In the genomic region with DNA sequence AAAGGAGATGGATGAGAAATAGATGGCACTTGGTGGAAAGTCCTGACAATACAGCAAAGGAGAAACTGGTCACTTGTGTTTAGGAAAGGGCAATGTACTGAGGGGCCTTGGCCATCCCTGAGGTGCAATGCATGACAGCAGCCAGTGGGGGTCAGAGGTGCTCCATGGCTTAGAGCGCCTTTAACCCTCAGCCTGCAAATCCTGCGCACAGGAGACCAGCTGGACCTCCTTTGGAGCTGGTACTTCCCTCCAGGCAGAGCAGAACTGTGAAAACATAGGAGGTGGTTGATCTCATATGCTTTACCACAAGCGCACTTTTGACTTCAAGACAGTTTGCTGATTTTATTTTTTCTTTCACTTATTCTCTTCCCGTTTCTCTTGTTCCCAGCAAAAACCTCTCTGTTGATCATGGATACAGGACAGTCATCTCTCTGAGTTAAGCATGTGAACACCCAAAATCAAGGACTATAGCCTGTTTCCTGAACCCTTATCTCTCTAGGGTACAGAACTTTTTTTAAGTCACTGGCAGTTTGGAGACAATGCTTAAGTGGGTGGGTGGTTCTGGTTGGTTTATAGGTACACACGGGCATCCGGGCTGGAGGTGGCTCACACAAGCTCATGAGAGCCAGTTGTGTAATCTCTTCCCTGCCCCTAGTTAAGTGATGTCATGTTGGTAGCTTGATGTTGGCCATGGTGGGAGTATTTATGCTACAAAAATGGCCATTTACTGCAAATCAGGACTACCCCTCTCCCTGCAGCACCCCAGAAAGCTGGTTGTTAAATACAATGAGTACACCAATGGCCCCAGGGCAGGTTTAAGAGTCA, we compare ENCODE assay signal across 8 cellular contexts. TPM values are rescaled to one million over a fixed set of nuclear protein-coding genes. Genes with fewer than 3 reads are reported as not detected.
A peak's percentile ranks its signal among the peaks of the same experiment; 100 is the strongest.
DNase-seq lines count a peak whose midpoint lies in the region; ATAC-seq and TF ChIP-seq lines count a peak whose summit lies in the region.

No MANE protein-coding gene starts in this region.

- no peaks in the 10 kb centered on the region for H3K36me3 Mint-ChIP-seq in T-helper 1 cell treated with Interleukin-12 subunit alpha and Interleukin-12 subunit beta and Interleukin-4 antibody, amounts not matched to agents 30 μg/mL and 1 μg/mL, for 36 hours (ENCODE audit: low read depth)

- peak overlapping the region; percentile 64 for H3K27ac Mint-ChIP-seq in T-helper 1 cell treated with Interleukin-12 subunit alpha and Interleukin-12 subunit beta and Interleukin-4 antibody, amounts not matched to agents 30 μg/mL and 1 μg/mL, for 36 hours

- H3K9me3 Mint-ChIP-seq in T-helper 1 cell treated with Interleukin-12 subunit alpha and Interleukin-12 subunit beta and Interleukin-4 antibody, amounts not matched to agents 30 μg/mL and 1 μg/mL, for 36 hours = no peaks in the 10 kb centered on the region

- intact Hi-C loops in left ventricle myocardium superior (cut with micrococcal nuclease) (loop anchor here (5.0 kb wide), 1 partner anchor 567 kb away; no protein-coding TSS in a partner anchor), sciatic nerve (cut with DNase I) (loop anchor here (2.0 to 5.0 kb wide), 2 partner anchors 568 to 957 kb away; no protein-coding TSS in a partner anchor)

- no peak overlapping the region for H3K4me3 ChIP-seq in GM12875 (ENCODE audit: low read depth, low read length)

- TF ChIP-seq CTCF in GM12875 (IDR thresholded peaks at IDR 0.05; ENCODE audit: borderline replicate concordance, insufficient read depth, low read depth, low read length) = peak; percentile 98

- peak; percentile 88 for ATAC-seq in HG02623 (IDR thresholded peaks at IDR 0.05; ENCODE audit: unreplicated experiment)
- ATAC-seq in left ventricle myocardium superior = peak; percentile 100
- peak; percentile 99 for ATAC-seq in sciatic nerve
- no peak for ATAC-seq in HG03520 (IDR thresholded peaks at IDR 0.05; ENCODE audit: unreplicated experiment)

- H3K4me3 Mint-ChIP-seq in T-helper 1 cell treated with Interleukin-12 subunit alpha and Interleukin-12 subunit beta and Interleukin-4 antibody, amounts not matched to agents 30 μg/mL and 1 μg/mL, for 36 hours = peak overlapping the region; percentile 29

- DNase-seq in NCI-H1105 (lab: John Stamatoyannopoulos, UW) = peak; percentile 10
- peak; percentile 94 for DNase-seq in amniotic epithelial cell (ENCODE audit: low read depth)
- peak; percentile 82 for DNase-seq in left ventricle myocardium superior
- peak; percentile 91 for DNase-seq in sciatic nerve (ENCODE audit: low spot score)

- H3K27me3 Mint-ChIP-seq in T-helper 1 cell treated with Interleukin-12 subunit alpha and Interleukin-12 subunit beta and Interleukin-4 antibody, amounts not matched to agents 30 μg/mL and 1 μg/mL, for 36 hours (ENCODE audit: low read depth) = peaks cover 11% of the 10 kb centered on the region

- H3K4me1 Mint-ChIP-seq in T-helper 1 cell treated with Interleukin-12 subunit alpha and Interleukin-12 subunit beta and Interleukin-4 antibody, amounts not matched to agents 30 μg/mL and 1 μg/mL, for 36 hours (ENCODE audit: low read depth) = peaks cover 21% of the 10 kb centered on the region

RNA-seq across cellular contexts. Expression of a gene that starts 37.6 kb away (rescaled TPM):
- total RNA-seq in left ventricle myocardium superior (not detected), sciatic nerve (not detected)

Comparison
In these comparisons a context has a peak if more than half of its experiments do, and no peak if none do; other contexts are left out.
1. DNase-seq: peak in every context shown above with its lines; median percentile 94 in amniotic epithelial cell; 91 in sciatic nerve; 82 in left ventricle myocardium superior; 10 in NCI-H1105.